Comparison of ENCODE assay signal across 7 cellular contexts in genomic region chr3:1664266-1664665, GRCh38.
"Had no signal": no experiment of that assay in that cellular context is flagged by ENCODE, and none has a peak within 500 bp of the region (broad histone marks: within the 10 kb centered on the region; RNA-seq: fewer than 3 reads in every experiment).

No MANE protein-coding gene starts in this region.

- H3K4me1 Mint-ChIP-seq: GM23338, H9, IgD-negative memory B cell had no signal

- H3K4me3 ChIP-seq: GM23338 had no signal

- DNase-seq: H9, HCEC 1CT, KBM-7 had no signal

- H3K27ac ChIP-seq: HL-60 had no signal

- H3K4me3 Mint-ChIP-seq: GM23338, H9, IgD-negative memory B cell had no signal

- H3K27ac Mint-ChIP-seq: GM23338, H9, IgD-negative memory B cell had no signal

- ATAC-seq: GM23338, HepG2 had no signal

- H3K4me2 ChIP-seq: GM23338 had no signal

- H3K9me3 Mint-ChIP-seq: H9 had no signal

- H3K27me3 Mint-ChIP-seq: IgD-negative memory B cell had no signal

- H2AFZ ChIP-seq: GM23338 had no signal
